Comparison of ENCODE assay signal across 15 cellular contexts in genomic region chr15:73387507-73388255, GRCh38. TPM values are rescaled to one million over a fixed set of nuclear protein-coding genes. Genes with fewer than 3 reads are reported as not detected.
DNase-seq lines count a peak whose midpoint lies in the region; ATAC-seq and TF ChIP-seq lines count a peak whose summit lies in the region.
"Had no signal": no experiment of that assay in that cellular context is flagged by ENCODE, and none has a peak within 500 bp of the region (broad histone marks: within the 10 kb centered on the region; RNA-seq: fewer than 3 reads in every experiment).

No MANE protein-coding gene starts in this region.

- H3K27ac ChIP-seq in GM23338 (ENCODE audit: low read depth) (peak overlapping the region; percentile 88), PC-3 (ENCODE audit: low read length) (peak overlapping the region; percentile 54), substantia nigra (ENCODE audit: low read depth, low read length, poor library complexity, severe bottlenecking) (no peak overlapping the region)

- H3F3A ChIP-seq in GM23338 (replicated peaks; ENCODE audit: low read depth) (peaks cover 15% of the 10 kb centered on the region; the same call in 1 of the 2 replicates), PC-3 (ENCODE audit: low read length, unreplicated experiment) (no peaks in the 10 kb centered on the region)

- H3K9me2 ChIP-seq in GM23338 (ENCODE audit: insufficient read depth) (peaks cover 11% of the 10 kb centered on the region; the same call in 1 of the 2 replicates), PC-3 (replicated peaks; ENCODE audit: low read length) (no peaks in the 10 kb centered on the region)

- no peak overlapping the region; the same call in 1 of the 2 replicates for H3K9ac ChIP-seq in PC-3 (ENCODE audit: low read length)

- peaks cover 2% of the 10 kb centered on the region; the same call in 1 of the 3 replicates for H3K36me3 Mint-ChIP-seq in GM23338 (ENCODE audit: low read depth)
- H3K36me3 Mint-ChIP-seq: activated naive CD8-positive, alpha-beta T cell treated with anti-CD3 and anti-CD28 coated beads, Interleukin-2, amount 10 ng/mL, durations not matched to agents 7 days and 5 days had no signal

- peak overlapping the region; percentile 32; the same call in 2 of the 3 replicates for H3K4me3 Mint-ChIP-seq in GM23338
- H3K4me3 Mint-ChIP-seq: activated naive CD8-positive, alpha-beta T cell treated with anti-CD3 and anti-CD28 coated beads, Interleukin-2, amount 10 ng/mL, durations not matched to agents 7 days and 5 days had no signal

- H3K79me2 ChIP-seq in GM23338 (replicated peaks; ENCODE audit: insufficient read depth): no peaks in the 10 kb centered on the region
- no peaks in the 10 kb centered on the region for H3K79me2 ChIP-seq in PC-3 (ENCODE audit: low read length)

- TF ChIP-seq POLR2A in GM18505 (IDR thresholded peaks at IDR 0.05; ENCODE audit: borderline replicate concordance, extremely low read depth, insufficient read depth, insufficient read length): no peak

- BruUV-seq in PC-3 (replicated peaks; lab: Mats Ljungman, UMichigan): no TSS peak

- no peaks in the 10 kb centered on the region for H3K27me3 ChIP-seq in GM23338 (ENCODE audit: insufficient read depth)
- no peaks in the 10 kb centered on the region for H3K27me3 ChIP-seq in PC-3 (ENCODE audit: low read length)

- H2AFZ ChIP-seq in GM23338: peak overlapping the region; percentile 56
- H2AFZ ChIP-seq in PC-3 (ENCODE audit: low read length): no peak overlapping the region

- in situ Hi-C loops in GM13977 (cut with MboI; ENCODE audit: low pct_unique_long_range_greater_than_20kb, low sequenced_read_pairs, unreplicated experiment): no loop called here

- H3K4me1 ChIP-seq in GM23338 (ENCODE audit: insufficient read depth) (peaks cover 44% of the 10 kb centered on the region), PC-3 (ENCODE audit: insufficient read depth, low read length) (peaks cover 14% of the 10 kb centered on the region)

- intact Hi-C loops in PC-3 (cut with micrococcal nuclease): no loop called here

- POLR2A ChIA-PET in PC-3 (lab: Charles Lee; ENCODE audit: unreplicated experiment): no interaction called here

- peak overlapping the region; percentile 86 for H3K27ac Mint-ChIP-seq in GM23338
- H3K27ac Mint-ChIP-seq: activated naive CD8-positive, alpha-beta T cell treated with anti-CD3 and anti-CD28 coated beads, Interleukin-2, amount 10 ng/mL, durations not matched to agents 7 days and 5 days had no signal

- H3K9me3 Mint-ChIP-seq in GM23338: peaks cover 3% of the 10 kb centered on the region; the same call in 2 of the 3 replicates
- H3K9me3 Mint-ChIP-seq: activated naive CD8-positive, alpha-beta T cell treated with anti-CD3 and anti-CD28 coated beads, Interleukin-2, amount 10 ng/mL, durations not matched to agents 7 days and 5 days had no signal

- peaks cover 44% of the 10 kb centered on the region for H3K4me1 Mint-ChIP-seq in GM23338
- H3K4me1 Mint-ChIP-seq: activated naive CD8-positive, alpha-beta T cell treated with anti-CD3 and anti-CD28 coated beads, Interleukin-2, amount 10 ng/mL, durations not matched to agents 7 days and 5 days had no signal

- DNase-seq in GM23338 (ENCODE audit: low spot score) (peak; percentile 56), PC-3 (peak; percentile 61), fibroblast of mammary gland (ENCODE audit: low read depth) (peak; percentile 70), non-pigmented ciliary epithelial cell (ENCODE audit: low read depth) (peak; percentile 6), GM13977 (ENCODE audit: low spot score) (no peak), iPS-NIHi7 (ENCODE audit: extremely low spot score) (no peak), substantia nigra (lab: John Stamatoyannopoulos, UW) (no peak)
- DNase-seq: activated CD8-positive, alpha-beta memory T cell treated with anti-CD3 and anti-CD28 coated beads, Interleukin-2, amount 50 U/mL, for 4 hours; activated naive CD8-positive, alpha-beta T cell treated with anti-CD3 and anti-CD28 coated beads, Interleukin-2, amount 10 ng/mL, durations not matched to agents 7 days and 5 days; mucosa of descending colon; NCI-H2081; RPMI8226 had no signal

- H3K36me3 ChIP-seq in GM23338 (ENCODE audit: insufficient read depth): no peaks in the 10 kb centered on the region
- H3K36me3 ChIP-seq in PC-3 (ENCODE audit: low read depth, low read length): no peaks in the 10 kb centered on the region
- H3K36me3 ChIP-seq: HAP-1 had no signal

- CTCF ChIA-PET in PC-3 (lab: Charles Lee): no interaction called here

- peak; percentile 53 for ATAC-seq in GM23338
- ATAC-seq in PC-3: peak; percentile 33
- no peak for ATAC-seq in GM18505 (IDR thresholded peaks at IDR 0.05; ENCODE audit: unreplicated experiment)
- ATAC-seq: mucosa of descending colon had no signal

- peak in 1 of 2 experiments; percentile 23; a peak in 1 of 4 replicates for TF ChIP-seq CTCF in GM23338 (conservative IDR thresholded peaks at IDR 0.05; ENCODE audit: low read depth in 2 of 2)
- TF ChIP-seq CTCF in PC-3 (conservative IDR thresholded peaks at IDR 0.05; ENCODE audit: low read depth, low read length): no peak
- TF ChIP-seq CTCF in fibroblast of mammary gland (conservative IDR thresholded peaks at IDR 0.05; ENCODE audit: control insufficient read depth, insufficient read depth, low read depth, low read length): no peak
- TF ChIP-seq CTCF in GM13977 (IDR thresholded peaks at IDR 0.05; ENCODE audit: extremely low read depth, insufficient read depth, missing control alignments): no peak

- H3K4me2 ChIP-seq in GM23338: peak overlapping the region; percentile 64
- no peak overlapping the region for H3K4me2 ChIP-seq in PC-3 (ENCODE audit: low read length)

- H3K4me3 ChIP-seq in GM23338: peak overlapping the region; percentile 14; the same call in 1 of the 2 replicates
- H3K4me3 ChIP-seq in PC-3 (ENCODE audit: low read length): no peak overlapping the region
- H3K4me3 ChIP-seq in fibroblast of mammary gland (ENCODE audit: control insufficient read depth, low read depth, low read length): no peak overlapping the region
- H3K4me3 ChIP-seq: HAP-1, mucosa of descending colon had no signal

- H4K20me1 ChIP-seq in GM23338 (replicated peaks; ENCODE audit: insufficient read depth) (no peaks in the 10 kb centered on the region), PC-3 (ENCODE audit: low read length) (no peaks in the 10 kb centered on the region)

- no peaks in the 10 kb centered on the region for H3K9me3 ChIP-seq in PC-3 (ENCODE audit: low read length)
- H3K9me3 ChIP-seq: HAP-1, mucosa of descending colon had no signal

- H3K27me3 Mint-ChIP-seq in GM23338 (ENCODE audit: insufficient read depth, low read depth, poor library complexity): peaks cover 22% of the 10 kb centered on the region

TF ChIP-seq in GM23338, 12 proteins besides CTCF, POLR2A, EP300 and RAD21:
- no peak for TF ChIP-seq ZNF331 (CRISPR knock-in tag; IDR thresholded peaks at IDR 0.05; ENCODE audit: low read depth)
- TF ChIP-seq NANOG (IDR thresholded peaks at IDR 0.05; ENCODE audit: borderline replicate concordance): no peak
- TF ChIP-seq REST (IDR thresholded peaks at IDR 0.05; ENCODE audit: unreplicated experiment): no peak
- no peak for TF ChIP-seq POLR2AphosphoS5 (IDR thresholded peaks at IDR 0.05; ENCODE audit: low read depth)
- TF ChIP-seq ETS1 (IDR thresholded peaks at IDR 0.05): no peak
TF ChIP-seq in GM23338: peak in this region for 0.

RNA-seq across cellular contexts. Expression of gene HCN4, which starts 18.9 kb away (rescaled TPM):
- 10.1 and 10.6 TPM in 2 replicates for total RNA-seq in GM23338 (2014; rRNA removed; shearing (Covaris generic))
- polyA plus RNA-seq in GM23338 (2016; fragmentation: Nextera tagmentation; extraction: Ambion mirVana): 2.4 TPM in 2 replicates
- total RNA-seq in PC-3 (2014; rRNA removed): not detected in 2 replicates
- total RNA-seq: activated naive CD8-positive, alpha-beta T cell treated with anti-CD3 and anti-CD28 coated beads, Interleukin-2, amount 10 ng/mL, durations not matched to agents 7 days and 5 days had no signal

RNA-seq across cellular contexts. Expression of gene REC114, which starts 55.3 kb away (rescaled TPM):
- total RNA-seq in GM23338 (2014; rRNA removed; shearing (Covaris generic)): not detected in 2 replicates
- not detected in 2 replicates for polyA plus RNA-seq in GM23338 (2016; fragmentation: Nextera tagmentation; extraction: Ambion mirVana)
- total RNA-seq in PC-3 (2014; rRNA removed): not detected in 2 replicates
- total RNA-seq: activated naive CD8-positive, alpha-beta T cell treated with anti-CD3 and anti-CD28 coated beads, Interleukin-2, amount 10 ng/mL, durations not matched to agents 7 days and 5 days; mucosa of descending colon; temporal lobe had no signal

Comparison
In these comparisons a context has a peak if more than half of its experiments do, and no peak if none do; other contexts are left out.
1. DNase-seq: peak in GM23338 (single experiment), PC-3 (single experiment), fibroblast of mammary gland (single experiment) and non-pigmented ciliary epithelial cell (single experiment); none in GM13977 (single experiment), iPS-NIHi7 (single experiment) and substantia nigra (0 of 49).
2. RNA of gene HCN4, which starts 18.9 kb away (total RNA-seq): 10.1 to 10.6 TPM in GM23338; not detected in PC-3; every median in the first group is over 10 times any median in the second.